In the genomic region with DNA sequence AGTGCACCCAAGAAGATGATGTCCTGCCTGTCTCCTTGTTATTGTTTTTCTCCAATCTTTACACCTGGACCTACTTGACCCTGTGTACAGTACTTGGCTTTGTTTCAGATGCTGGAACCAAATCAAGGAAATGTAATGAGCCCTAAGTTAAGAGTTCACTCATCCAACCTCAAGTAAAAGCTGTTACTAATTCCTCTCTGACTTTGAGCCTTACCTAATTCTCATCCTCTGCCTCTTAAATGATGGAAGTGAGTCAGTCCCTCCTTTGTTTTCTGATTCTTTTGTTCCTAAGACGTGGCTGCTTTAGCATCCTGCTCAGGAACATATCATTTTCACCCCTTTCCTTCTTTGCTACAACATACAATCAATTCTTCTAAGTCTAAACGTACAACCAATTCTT, we compare ENCODE assay signal across 1 cellular context.
TF ChIP-seq lines count a peak whose summit lies in the region.

No MANE protein-coding gene starts in this region.

TF ChIP-seq in IMR-90, 13 proteins besides CTCF, POLR2A, EP300 and RAD21 (continued from another document):
- TF ChIP-seq CEBPB (IDR thresholded peaks at IDR 0.05; ENCODE audit: low read depth, low read length) (0 out of 2 replicates have a peak, but pooled peaks have one; percentile 11), MAFK (IDR thresholded peaks at IDR 0.05; ENCODE audit: low read depth, low read length) (no peak)
